ENCODE assay signal across 15 cellular contexts in the genomic region with DNA sequence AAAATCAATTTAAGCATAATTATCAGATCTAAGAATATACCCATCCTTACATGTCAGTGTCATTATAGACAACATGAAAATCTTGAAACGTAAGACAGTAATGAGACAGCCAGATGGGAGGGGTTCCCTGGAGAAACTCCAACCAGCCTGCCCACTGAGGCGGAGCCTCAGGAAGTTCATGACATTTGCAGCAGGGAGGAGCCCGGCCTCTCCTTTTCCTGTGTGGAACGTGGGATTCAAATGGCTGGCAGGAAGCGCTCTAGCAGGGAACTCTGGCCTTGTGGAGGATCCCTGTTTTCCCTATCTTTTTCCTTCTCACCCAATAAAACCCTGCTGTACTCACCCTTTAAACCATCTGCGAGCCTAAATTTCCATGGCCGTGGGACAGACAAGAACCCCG.
A peak's percentile ranks its signal among the peaks of the same experiment; 100 is the strongest.
DNase-seq lines count a peak whose midpoint lies in the region; ATAC-seq, FAIRE-seq and TF ChIP-seq lines count a peak whose summit lies in the region.
"Had no signal": no experiment of that assay in that cellular context is flagged by ENCODE, and none has a peak within 500 bp of the region (broad histone marks: within the 10 kb centered on the region; RNA-seq: fewer than 3 reads in every experiment).

No MANE protein-coding gene starts in this region.

- no peaks in the 10 kb centered on the region for H3K9me3 Mint-ChIP-seq in MCF 10A (ENCODE audit: unreplicated experiment)

- H3K4me3 ChIP-seq in breast epithelium (no peak overlapping the region), endothelial cell of umbilical vein (replicated peaks in 1 of 3; ENCODE audit: insufficient read depth in 1 of 3, low read depth in 1 of 3, low read length in 3 of 3) (no peak overlapping the region), HepG2 (replicated peaks in 1 of 3; ENCODE audit: insufficient read depth in 1 of 3, low read depth in 2 of 3, low read length in 3 of 3) (no peak overlapping the region), brain microvascular endothelial cell (ENCODE audit: low read depth, low read length) (no peak overlapping the region)

- H3K36me3 ChIP-seq in breast epithelium: no peaks in the 10 kb centered on the region
- no peaks in the 10 kb centered on the region for H3K36me3 ChIP-seq in endothelial cell of umbilical vein (ENCODE audit: control insufficient read depth in 2 of 2, extremely low read depth in 1 of 2, insufficient read depth in 2 of 2, low read length in 2 of 2)
- H3K36me3 ChIP-seq in HepG2 (replicated peaks in 1 of 2; ENCODE audit: control insufficient read depth in 1 of 2, insufficient read depth in 2 of 2, low read length in 2 of 2): no peaks in the 10 kb centered on the region
- no peaks in the 10 kb centered on the region for H3K36me3 ChIP-seq in brain microvascular endothelial cell (replicated peaks)

- intact Hi-C loops in MCF 10A (cut with micrococcal nuclease) (no loop called here), breast epithelium (cut with DNase I; ENCODE audit: low total_unique reads) (no loop called here), endothelial cell of umbilical vein (cut with micrococcal nuclease) (no loop called here), HepG2 (cut with micrococcal nuclease; ENCODE audit: unreplicated experiment) (no loop called here)

- TF ChIP-seq RAD21 in HepG2 (CRISPR knock-in tag; IDR thresholded peaks at IDR 0.05): no peak

- TF ChIP-seq POLR2A in breast epithelium (IDR thresholded peaks at IDR 0.05) (no peak), endothelial cell of umbilical vein (IDR thresholded peaks at IDR 0.05; ENCODE audit: low read depth, low read length) (no peak), HepG2 (IDR thresholded peaks at IDR 0.05; ENCODE audit: insufficient read depth in 1 of 2, low read depth in 2 of 2, low read length in 2 of 2) (no peak)

- H3K27ac ChIP-seq in breast epithelium (no peak overlapping the region), endothelial cell of umbilical vein (ENCODE audit: insufficient read depth, low read depth, low read length) (no peak overlapping the region), HepG2 (ENCODE audit: extremely low read length, insufficient read depth, low read length) (no peak overlapping the region), brain microvascular endothelial cell (no peak overlapping the region)

- H2AFZ ChIP-seq in endothelial cell of umbilical vein (ENCODE audit: low read depth, low read length) (peak overlapping the region; percentile 95), HepG2 (ENCODE audit: low read length) (no peak overlapping the region)

- ATAC-seq in HepG2: peak; percentile 32; the same call in 1 of the 3 replicates
- no peak for ATAC-seq in GM18868 (IDR thresholded peaks at IDR 0.05; ENCODE audit: unreplicated experiment)
- no peak for ATAC-seq in GM21423 (IDR thresholded peaks at IDR 0.05; ENCODE audit: unreplicated experiment)
- ATAC-seq: sciatic nerve had no signal

- BruUV-seq in MCF 10A (replicated peaks; lab: Mats Ljungman, UMichigan) (no TSS peak), endothelial cell of umbilical vein (replicated peaks; lab: Mats Ljungman, UMichigan) (no TSS peak), HepG2 (replicated peaks; lab: Mats Ljungman, UMichigan) (no TSS peak)

- no peaks in the 10 kb centered on the region for H3K36me3 Mint-ChIP-seq in MCF 10A (ENCODE audit: insufficient read depth, unreplicated experiment)

- H3K9me1 ChIP-seq in endothelial cell of umbilical vein (replicated peaks; ENCODE audit: control insufficient read depth, extremely low read depth, insufficient read depth, low read length): no peaks in the 10 kb centered on the region

- 10% methylated on average over 8 of the region's 8 CpGs for WGBS in HepG2 (ENCODE audit: low lambda C conversion rate)

- H3K27me3 ChIP-seq in breast epithelium: no peaks in the 10 kb centered on the region
- H3K27me3 ChIP-seq in endothelial cell of umbilical vein (ENCODE audit: control insufficient read depth in 2 of 2, insufficient read depth in 2 of 2, low read length in 2 of 2): no peaks in the 10 kb centered on the region
- H3K27me3 ChIP-seq in HepG2 (ENCODE audit: control insufficient read depth in 1 of 2, insufficient read depth in 2 of 2, low read length in 2 of 2): no peaks in the 10 kb centered on the region
- no peaks in the 10 kb centered on the region for H3K27me3 ChIP-seq in brain microvascular endothelial cell (replicated peaks)

- dilution Hi-C loops in endothelial cell of umbilical vein (cut with MboI; ENCODE audit: extremely low pct_ligation_motif_present, low sequenced_read_pairs): no loop called here

- H3K9ac ChIP-seq in endothelial cell of umbilical vein (replicated peaks; ENCODE audit: extremely low read depth, insufficient read depth, low read length): peak overlapping the region; percentile 3
- no peak overlapping the region for H3K9ac ChIP-seq in HepG2 (ENCODE audit: insufficient read depth, low read depth, low read length)

- POLR2A ChIA-PET in MCF 10A (lab: Yijun Ruan, JAX) (no interaction called here), endothelial cell of umbilical vein (lab: Charles Lee) (no interaction called here), HepG2 (lab: Yijun Ruan, JAX) (no interaction called here)

- H3K4me1 ChIP-seq in breast epithelium (no peaks in the 10 kb centered on the region), endothelial cell of umbilical vein (ENCODE audit: control insufficient read depth, extremely low read depth, insufficient read depth, low read length) (peaks cover 12% of the 10 kb centered on the region), HepG2 (ENCODE audit: insufficient read depth, low read length) (no peaks in the 10 kb centered on the region)

- in situ Hi-C loops in HepG2 (cut with HindIII; ENCODE audit: extremely low pct_ligation_motif_present, low pct_unique_long_range_greater_than_20kb): no loop called here
- in situ Hi-C loops in brain microvascular endothelial cell (cut with HindIII; ENCODE audit: low pct_ligation_motif_present, low sequenced_read_pairs): no loop called here

- H3K4me3 Mint-ChIP-seq in MCF 10A (ENCODE audit: unreplicated experiment): no peak overlapping the region

- H3K4me2 ChIP-seq in endothelial cell of umbilical vein (ENCODE audit: insufficient read depth, low read length): peak overlapping the region; percentile 24
- H3K4me2 ChIP-seq in HepG2 (ENCODE audit: low read depth, low read length): no peak overlapping the region

- H3K79me2 ChIP-seq in endothelial cell of umbilical vein (ENCODE audit: control insufficient read depth, insufficient read depth, low read length) (no peaks in the 10 kb centered on the region), HepG2 (ENCODE audit: insufficient read depth, low read length) (no peaks in the 10 kb centered on the region)

- TF ChIP-seq CTCF in MCF 10A (IDR thresholded peaks at IDR 0.05; ENCODE audit: unreplicated experiment) (no peak), breast epithelium (IDR thresholded peaks at IDR 0.05) (no peak), endothelial cell of umbilical vein (IDR thresholded peaks at IDR 0.05; ENCODE audit: extremely low read depth in 1 of 2, insufficient read depth in 1 of 2, low read depth in 1 of 2, low read length in 2 of 2) (no peak), HepG2 (CRISPR knock-in tag; IDR thresholded peaks at IDR 0.05) (no peak), brain microvascular endothelial cell (IDR thresholded peaks at IDR 0.05; ENCODE audit: low read depth, low read length, missing control alignments) (no peak)

- DNase-seq in MCF 10A (ENCODE audit: unreplicated experiment) (peak; percentile 8), breast epithelium (ENCODE audit: low spot score in 2 of 2) (no peak), endothelial cell of umbilical vein (ENCODE audit: low read depth, low spot score) (peak; percentile 32), HepG2 (ENCODE audit: low spot score) (no peak), brain microvascular endothelial cell (no peak), iPS-NIHi11 (ENCODE audit: low spot score) (no peak)
- DNase-seq: 8988T; activated CD4-positive, alpha-beta T cell treated with anti-CD3 and anti-CD28 coated beads for 1 hour; activated T-cell treated with anti-CD3 and anti-CD28 coated beads, Interleukin-2, amount 50 U/mL, for 48 hours; DMS 273 treated with DMSO at 0.1 percent for 48 hours; NCI-H1417 treated with DMSO at 0.1 percent for 48 hours had no signal

- H3K27me3 Mint-ChIP-seq in MCF 10A (ENCODE audit: insufficient read depth, unreplicated experiment): no peaks in the 10 kb centered on the region

- H3K9me3 ChIP-seq in breast epithelium (peaks cover 0 to 11% of the 10 kb centered on the region in 2 donors), endothelial cell of umbilical vein (replicated peaks; ENCODE audit: control insufficient read depth, insufficient read depth, low read length) (no peaks in the 10 kb centered on the region), HepG2 (ENCODE audit: low read length) (peaks cover 17% of the 10 kb centered on the region)

- TF ChIP-seq EP300 in HepG2 (IDR thresholded peaks at IDR 0.05; ENCODE audit: low read depth in 2 of 2, low read length in 2 of 2) (no peak), HepG2 (CRISPR knock-in tag; IDR thresholded peaks at IDR 0.05; ENCODE audit: borderline replicate concordance) (no peak)

- FAIRE-seq in endothelial cell of umbilical vein (lab: Jason Lieb, UNC): no peak
- no peak for FAIRE-seq in HepG2 (lab: Jason Lieb, UNC)
- FAIRE-seq: GM12891 had no signal

- no peaks in the 10 kb centered on the region for H3K4me1 Mint-ChIP-seq in MCF 10A (ENCODE audit: insufficient read depth, unreplicated experiment)

- CTCF ChIA-PET in MCF 10A (lab: Yijun Ruan, JAX) (interaction anchor here (1.0 kb wide), 1 partner anchor 84 kb away, joined by 5 read pairs; no protein-coding TSS in a partner anchor), endothelial cell of umbilical vein (lab: Charles Lee) (no interaction called here), HepG2 (lab: Yijun Ruan, JAX; ENCODE audit: low intra/inter-chr PET ratio, low total read pairs) (no interaction called here)

- no peaks in the 10 kb centered on the region for H4K20me1 ChIP-seq in endothelial cell of umbilical vein (replicated peaks; ENCODE audit: control insufficient read depth, extremely low read depth, insufficient read depth, low read length)
- H4K20me1 ChIP-seq in HepG2 (ENCODE audit: insufficient read depth, low read length): no peaks in the 10 kb centered on the region

- H3K27ac Mint-ChIP-seq in MCF 10A (ENCODE audit: low read depth, unreplicated experiment): no peak overlapping the region

TF ChIP-seq in endothelial cell of umbilical vein, 7 proteins besides CTCF, POLR2A, EP300 and RAD21 (continues in another document):
- no peak for TF ChIP-seq EZH2 (IDR thresholded peaks at IDR 0.05; ENCODE audit: borderline replicate concordance, low read depth, low read length, severe bottlenecking)
- TF ChIP-seq JUN (IDR thresholded peaks at IDR 0.05; ENCODE audit: borderline replicate concordance, insufficient read depth, insufficient read length, low read depth): no peak
- TF ChIP-seq FOS (IDR thresholded peaks at IDR 0.05; ENCODE audit: borderline replicate concordance, insufficient read depth, low read length): no peak

TF ChIP-seq in HepG2, 621 proteins besides CTCF, POLR2A, EP300 and RAD21 (continues in another document):
- no peak for TF ChIP-seq MLLT10 (CRISPR knock-in tag; IDR thresholded peaks at IDR 0.05)
- TF ChIP-seq ZSCAN12 (CRISPR knock-in tag; IDR thresholded peaks at IDR 0.05): no peak

Comparison
In these comparisons a context has a peak if more than half of its experiments do, and no peak if none do; other contexts are left out.
1. DNase-seq: peak in MCF 10A (single experiment) and endothelial cell of umbilical vein (single experiment); none in breast epithelium (0 of 2), HepG2 (single experiment), brain microvascular endothelial cell (single experiment) and iPS-NIHi11 (single experiment).